Comparison of ENCODE assay signal across 21 cellular contexts in the genomic region with DNA sequence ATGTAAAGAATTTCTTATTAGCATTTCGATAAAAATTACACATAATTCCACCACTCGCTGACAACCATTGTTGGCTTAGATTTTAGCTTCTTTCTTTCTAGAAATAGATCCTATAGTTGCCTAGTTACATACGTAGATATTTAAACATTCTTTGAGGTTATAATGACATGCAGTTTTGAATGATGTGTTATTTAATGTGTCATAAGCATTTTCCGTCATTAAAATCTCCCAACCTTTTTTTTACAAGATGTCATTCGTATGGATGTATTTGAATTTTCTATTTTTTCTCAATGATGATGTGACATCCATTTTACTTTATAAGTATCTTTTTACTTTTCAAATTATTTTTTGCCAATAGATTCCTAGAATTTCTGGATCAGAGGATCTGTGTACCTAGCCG.
"Had no signal": no experiment of that assay in that cellular context is flagged by ENCODE, and none has a peak within 500 bp of the region (broad histone marks: within the 10 kb centered on the region; RNA-seq: fewer than 3 reads in every experiment).

No MANE protein-coding gene starts in this region.

- H3K27ac ChIP-seq: KMS-11, RWPE1 had no signal

- H3K9me3 ChIP-seq: SK-N-SH had no signal

- H3K4me2 ChIP-seq: KMS-11, SK-N-SH had no signal

- H3K9me2 ChIP-seq: SK-N-SH had no signal

- ATAC-seq: HepG2, Panc1, PC-3 had no signal

- DNase-seq: IMR-90, Kasumi-1, MM.1S, NCI-H1092 treated with DMSO at 0.1 percent for 48 hours, NCI-H1436, NCI-H187, NCI-H2029, NCI-H2081 treated with DMSO at 0.1 percent for 48 hours, NCI-H2171, NCI-H226, NCI-H446, NCI-H510A, NCI-H524 treated with DMSO at 0.1 percent for 48 hours, NCI-H774, PC-3, SHP77, SK-N-SH had no signal

- H3K9ac ChIP-seq: KMS-11, SK-N-SH had no signal

- FAIRE-seq: HepG2 had no signal
